ENCODE assay signal across 10 cellular contexts in the genomic region with DNA sequence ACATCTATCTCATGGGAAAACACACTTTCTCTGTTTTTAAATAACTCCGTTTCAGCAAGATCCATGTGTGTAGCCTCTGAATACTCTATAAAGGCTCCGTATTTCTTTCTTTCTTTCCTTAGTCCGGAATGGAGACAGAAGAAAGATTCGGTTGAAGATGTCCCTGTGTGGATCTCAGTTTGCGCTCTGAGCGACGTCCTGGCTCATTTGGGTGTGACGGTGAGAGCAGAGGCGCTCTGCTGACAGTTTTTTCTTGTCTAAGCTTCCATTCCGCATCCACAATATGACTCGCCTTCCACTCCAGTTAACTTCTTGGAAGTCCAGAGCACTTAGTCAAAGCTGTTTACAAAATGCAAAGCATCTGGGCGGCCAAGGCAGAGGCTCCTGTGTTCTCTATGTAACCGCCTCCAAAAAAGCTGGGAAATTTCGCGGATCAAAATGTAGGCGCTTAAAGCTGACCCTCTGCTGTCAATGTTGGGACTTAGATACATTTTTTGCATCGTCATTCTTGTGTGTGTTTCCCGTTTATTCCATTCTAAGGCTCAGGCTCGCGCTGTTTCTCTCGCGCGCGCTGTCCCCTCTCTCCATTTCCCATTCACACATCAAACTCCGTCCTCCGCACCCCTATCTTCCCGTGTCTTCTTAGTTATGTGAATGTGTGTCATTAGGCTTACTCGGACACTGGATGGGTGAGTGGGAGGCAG. TPM values are rescaled to one million over a fixed set of nuclear protein-coding genes. Genes with fewer than 3 reads are reported as not detected.
DNase-seq lines count a peak whose midpoint lies in the region; ATAC-seq, FAIRE-seq and TF ChIP-seq lines count a peak whose summit lies in the region.
"Had no signal": no experiment of that assay in that cellular context is flagged by ENCODE, and none has a peak within 500 bp of the region (broad histone marks: within the 10 kb centered on the region; RNA-seq: fewer than 3 reads in every experiment).

No MANE protein-coding gene starts in this region.

- H3K27me3 ChIP-seq in foreskin keratinocyte, result no peaks in the 10 kb centered on the region
- no peaks in the 10 kb centered on the region for H3K27me3 ChIP-seq in ovary

- no peaks in the 10 kb centered on the region for H3K9me3 ChIP-seq in ovary

- ATAC-seq in SK-N-SH treated with all-trans-retinoic acid at 6 μM for 48 hours (peak; percentile 23), foreskin keratinocyte (peak; percentile 3), HG02678 (IDR thresholded peaks at IDR 0.05; ENCODE audit: unreplicated experiment) (no peak)
- no peak for ATAC-seq in activated naive CD4-positive, alpha-beta T cell treated with anti-CD3 and anti-CD28 coated beads, Interleukin-2, amount 50 U/mL, for 72 hours

- TF ChIP-seq CTCF in foreskin keratinocyte (conservative IDR thresholded peaks at IDR 0.05) (no peak), ovary (IDR thresholded peaks at IDR 0.05) (no peak), D721Med (IDR thresholded peaks at IDR 0.05; ENCODE audit: insufficient read depth, missing control alignments) (no peak)

- peaks cover 4 to 5% of the 10 kb centered on the region in 2 donors for H3K9me3 Mint-ChIP-seq in activated naive CD4-positive, alpha-beta T cell treated with anti-CD3 and anti-CD28 coated beads, Interleukin-2, amount 50 U/mL, for 72 hours
- H3K9me3 Mint-ChIP-seq: activated naive CD4-positive, alpha-beta T cell treated with anti-CD3 and anti-CD28 coated beads, Interleukin-2, amount 10 ng/mL, durations not matched to agents 7 days and 5 days had no signal

- H3K36me3 Mint-ChIP-seq in activated naive CD4-positive, alpha-beta T cell treated with anti-CD3 and anti-CD28 coated beads, Interleukin-2, amount 50 U/mL, for 72 hours, result peaks cover 14 to 45% of the 10 kb centered on the region in 2 donors

- no peak for TF ChIP-seq POLR2A in ovary (IDR thresholded peaks at IDR 0.05)

- intact Hi-C loops in ovary (cut with DNase I), result no loop called here

- no peaks in the 10 kb centered on the region for H3K36me3 ChIP-seq in ovary

- H3K27ac Mint-ChIP-seq in activated naive CD4-positive, alpha-beta T cell treated with anti-CD3 and anti-CD28 coated beads, Interleukin-2, amount 50 U/mL, for 72 hours, result peak overlapping the region in 1 of 2 donors; percentile 79
- H3K27ac Mint-ChIP-seq: activated naive CD4-positive, alpha-beta T cell treated with anti-CD3 and anti-CD28 coated beads, Interleukin-2, amount 10 ng/mL, durations not matched to agents 7 days and 5 days had no signal

- H3K4me3 ChIP-seq in ovary, result peak overlapping the region; percentile 70

- H3K4me1 ChIP-seq in foreskin keratinocyte, result peaks cover 18% of the 10 kb centered on the region
- no peaks in the 10 kb centered on the region for H3K4me1 ChIP-seq in ovary (ENCODE audit: insufficient read depth)

- peak overlapping the region; percentile 91 for H3K27ac ChIP-seq in foreskin keratinocyte
- H3K27ac ChIP-seq in ovary, result peak overlapping the region; percentile 70 to 90

- no peak for TF ChIP-seq EP300 in ovary (IDR thresholded peaks at IDR 0.05)

- DNase-seq in CD1c-positive myeloid dendritic cell (ENCODE audit: extremely low spot score) (peak; percentile 28), foreskin keratinocyte (peak in 1 of 2 donors; percentile 83), ovary (peak; percentile 23 to 44 (median 29)), D721Med (ENCODE audit: insufficient read length, low spot score) (no peak), NCI-H128 (lab: John Stamatoyannopoulos, UW; ENCODE audit: unreplicated experiment) (no peak)
- no peak for DNase-seq in activated naive CD4-positive, alpha-beta T cell treated with anti-CD3 and anti-CD28 coated beads, Interleukin-2, amount 50 U/mL, for 72 hours (ENCODE audit: low spot score in 2 of 2)
- DNase-seq: activated naive CD4-positive, alpha-beta T cell treated with anti-CD3 and anti-CD28 coated beads, Interleukin-2, amount 10 ng/mL, durations not matched to agents 7 days and 5 days; MM.1S had no signal

- no peak for FAIRE-seq in D721Med (lab: Jason Lieb, UNC)

- 0 to 2% (median 1%) methylated on average over 28 of the region's 28 CpGs for whole genome bisulfite sequencing in ovary, 3 donors

TF ChIP-seq in SK-N-SH treated with all-trans-retinoic acid at 6 μM for 48 hours, 23 proteins besides CTCF, POLR2A, EP300 and RAD21:
- no peak for TF ChIP-seq ESRRG (CRISPR knock-in tag; IDR thresholded peaks at IDR 0.05)
- TF ChIP-seq TOX (CRISPR knock-in tag; IDR thresholded peaks at IDR 0.05; ENCODE audit: borderline replicate concordance), result no peak
- no peak for TF ChIP-seq ZFP3 (CRISPR knock-in tag; IDR thresholded peaks at IDR 0.05)
TF ChIP-seq in SK-N-SH treated with all-trans-retinoic acid at 6 μM for 48 hours: peak in this region for 0.

RNA-seq across cellular contexts. Expression of a gene that starts 0.9 kb away (rescaled TPM):
- total RNA-seq in foreskin keratinocyte (52.5 and 111 TPM in 2 replicates), ovary (100 to 1,000 TPM in 1 of 7 donors, 10 to 100 TPM in 6; 27.0 to 166 (median 55.5) TPM)
- polyA plus RNA-seq in foreskin keratinocyte (11.9 and 22.2 TPM in 2 replicates), ovary (10 to 100 TPM; 36.6 to 80.5 TPM)
- total RNA-seq in activated naive CD4-positive, alpha-beta T cell treated with anti-CD3 and anti-CD28 coated beads, Interleukin-2, amount 50 U/mL, for 72 hours, result not detected

Comparison
In these comparisons a context has a peak if more than half of its experiments do, and no peak if none do; other contexts are left out.
1. DNase-seq: peak in CD1c-positive myeloid dendritic cell (single experiment) and ovary (5 of 5); none in D721Med (single experiment), NCI-H128 (single experiment) and activated naive CD4-positive, alpha-beta T cell treated with anti-CD3 and anti-CD28 coated beads, Interleukin-2, amount 50 U/mL, for 72 hours (0 of 2).
2. ATAC-seq: peak in SK-N-SH treated with all-trans-retinoic acid at 6 μM for 48 hours (single experiment) and foreskin keratinocyte (single experiment); none in HG02678 (single experiment) and activated naive CD4-positive, alpha-beta T cell treated with anti-CD3 and anti-CD28 coated beads, Interleukin-2, amount 50 U/mL, for 72 hours (0 of 2).
3. RNA of a gene that starts 0.9 kb away (total RNA-seq): 27.0 to 166 TPM in ovary and 52.5 to 111 TPM in foreskin keratinocyte; not detected in activated naive CD4-positive, alpha-beta T cell treated with anti-CD3 and anti-CD28 coated beads, Interleukin-2, amount 50 U/mL, for 72 hours; every median in the first group is over 10 times any median in the second.